In genomic region chr18:75226301-75226955, GRCh38 we compare ENCODE assay signal across 1 cellular context.
TF ChIP-seq lines count a peak whose summit lies in the region.

No MANE protein-coding gene starts in this region.

TF ChIP-seq in A549, 52 proteins besides CTCF, POLR2A, EP300 and RAD21 (continued from another document):
- TF ChIP-seq, protein P1, sequence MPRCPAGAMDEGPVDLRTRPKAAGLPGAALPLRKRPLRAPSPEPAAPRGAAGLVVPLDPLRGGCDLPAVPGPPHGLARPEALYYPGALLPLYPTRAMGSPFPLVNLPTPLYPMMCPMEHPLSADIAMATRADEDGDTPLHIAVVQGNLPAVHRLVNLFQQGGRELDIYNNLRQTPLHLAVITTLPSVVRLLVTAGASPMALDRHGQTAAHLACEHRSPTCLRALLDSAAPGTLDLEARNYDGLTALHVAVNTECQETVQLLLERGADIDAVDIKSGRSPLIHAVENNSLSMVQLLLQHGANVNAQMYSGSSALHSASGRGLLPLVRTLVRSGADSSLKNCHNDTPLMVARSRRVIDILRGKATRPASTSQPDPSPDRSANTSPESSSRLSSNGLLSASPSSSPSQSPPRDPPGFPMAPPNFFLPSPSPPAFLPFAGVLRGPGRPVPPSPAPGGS (IDR thresholded peaks at IDR 0.05), result no peak
- TF ChIP-seq CBX8 (IDR thresholded peaks at IDR 0.05) (no peak), HES2 (IDR thresholded peaks at IDR 0.05) (no peak), GATA3 (IDR thresholded peaks at IDR 0.05; ENCODE audit: borderline replicate concordance) (no peak), CHD4 (IDR thresholded peaks at IDR 0.05; ENCODE audit: borderline replicate concordance) (no peak), FOSB (CRISPR knock-in tag; IDR thresholded peaks at IDR 0.05) (no peak)
- TF ChIP-seq, protein P2, sequence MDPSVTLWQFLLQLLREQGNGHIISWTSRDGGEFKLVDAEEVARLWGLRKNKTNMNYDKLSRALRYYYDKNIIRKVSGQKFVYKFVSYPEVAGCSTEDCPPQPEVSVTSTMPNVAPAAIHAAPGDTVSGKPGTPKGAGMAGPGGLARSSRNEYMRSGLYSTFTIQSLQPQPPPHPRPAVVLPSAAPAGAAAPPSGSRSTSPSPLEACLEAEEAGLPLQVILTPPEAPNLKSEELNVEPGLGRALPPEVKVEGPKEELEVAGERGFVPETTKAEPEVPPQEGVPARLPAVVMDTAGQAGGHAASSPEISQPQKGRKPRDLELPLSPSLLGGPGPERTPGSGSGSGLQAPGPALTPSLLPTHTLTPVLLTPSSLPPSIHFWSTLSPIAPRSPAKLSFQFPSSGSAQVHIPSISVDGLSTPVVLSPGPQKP (IDR thresholded peaks at IDR 0.05; ENCODE audit: low read depth, low read length), result no peak
TF ChIP-seq in A549: peak in this region for 0.
